In the genomic region with DNA sequence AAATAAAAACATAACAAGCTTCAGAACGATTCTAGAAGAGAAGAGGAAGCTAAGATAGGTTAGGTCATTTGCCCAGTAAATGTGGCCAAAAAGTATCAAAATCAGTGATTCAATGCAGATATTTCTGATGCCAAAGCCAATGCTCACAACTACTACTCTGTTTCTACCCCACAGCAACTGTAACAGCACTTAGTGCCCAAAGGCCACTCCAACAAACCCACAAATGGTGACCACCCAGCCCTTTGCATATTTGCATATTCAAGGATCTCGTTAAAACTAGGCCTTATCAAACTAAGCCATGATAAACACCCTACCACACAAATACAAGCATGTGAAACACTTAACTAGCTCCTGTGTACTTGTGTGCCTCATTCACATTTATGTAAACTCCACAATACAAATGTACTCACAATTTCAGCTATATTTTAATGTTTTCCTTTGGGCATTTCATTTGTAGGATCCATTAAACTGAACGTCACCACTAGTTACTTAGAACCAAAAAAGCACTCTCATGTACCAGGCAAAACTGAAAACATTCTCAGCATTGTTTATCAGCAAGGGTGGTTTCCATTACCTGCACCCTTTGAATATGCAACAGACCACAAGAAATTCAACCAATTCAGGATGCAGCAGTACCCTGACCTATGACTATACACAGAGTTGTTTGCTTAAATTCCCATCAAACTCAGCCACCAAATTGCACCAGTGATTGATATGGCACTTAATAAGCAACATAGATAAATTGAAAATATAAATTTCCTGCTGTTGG, we compare ENCODE assay signal across 19 cellular contexts.
DNase-seq lines count a peak whose midpoint lies in the region; ATAC-seq and TF ChIP-seq lines count a peak whose summit lies in the region.
"Had no signal": no experiment of that assay in that cellular context is flagged by ENCODE, and none has a peak within 500 bp of the region (broad histone marks: within the 10 kb centered on the region; RNA-seq: fewer than 3 reads in every experiment).

No MANE protein-coding gene starts in this region.

- no peaks in the 10 kb centered on the region for H3K4me1 ChIP-seq in CD8-positive, alpha-beta T cell (ENCODE audit: insufficient read depth, low read length)
- H3K4me1 ChIP-seq: body of pancreas, parathyroid adenoma, spleen had no signal

- intact Hi-C loops in CD8-positive, alpha-beta T cell (cut with DNase I, micrococcal nuclease) = no loop called here
- intact Hi-C loops in activated T-helper 1 cell treated with anti-CD3 and anti-CD28 coated beads, Interleukin-12 subunit alpha, Interleukin-12 subunit beta, Interleukin-2, Interleukin-4 antibody, amounts not matched to agents 30 ng/mL and 10 ng/mL and 1 ng/mL, durations not matched to agents 14 hours and 24 hours and 36 hours (cut with micrococcal nuclease) = loop anchor here (2.0 kb wide), 2 partner anchors 21 to 27 kb away; no protein-coding TSS in a partner anchor

- no peak overlapping the region for H3K27ac Mint-ChIP-seq in CD8-positive, alpha-beta T cell
- H3K27ac Mint-ChIP-seq in activated T-helper 1 cell treated with anti-CD3 and anti-CD28 coated beads, Interleukin-12 subunit alpha, Interleukin-12 subunit beta, Interleukin-2, Interleukin-4 antibody, amounts not matched to agents 30 ng/mL and 10 ng/mL and 1 ng/mL, durations not matched to agents 14 hours and 24 hours and 36 hours = peak overlapping the region; percentile 56

- H3K27me3 ChIP-seq in CD8-positive, alpha-beta T cell (ENCODE audit: insufficient read depth, low read length) = no peaks in the 10 kb centered on the region
- H3K27me3 ChIP-seq: body of pancreas, hepatocyte, MG63, spleen had no signal

- POLR2A ChIA-PET in CD8-positive, alpha-beta T cell (lab: Charles Lee) = interaction anchor here (1.2 kb wide), 1 partner anchor 22 kb away, joined by 3 read pairs; no protein-coding TSS in a partner anchor

- no peak overlapping the region for H3K4me3 ChIP-seq in CD8-positive, alpha-beta T cell (ENCODE audit: low read depth, low read length)
- H3K4me3 ChIP-seq: body of pancreas, hepatocyte, MG63, spleen had no signal

- H3K4me3 Mint-ChIP-seq in CD8-positive, alpha-beta T cell = no peak overlapping the region
- H3K4me3 Mint-ChIP-seq in activated T-helper 1 cell treated with anti-CD3 and anti-CD28 coated beads, Interleukin-12 subunit alpha, Interleukin-12 subunit beta, Interleukin-2, Interleukin-4 antibody, amounts not matched to agents 30 ng/mL and 10 ng/mL and 1 ng/mL, durations not matched to agents 14 hours and 24 hours and 36 hours = no peak overlapping the region

- no peaks in the 10 kb centered on the region for H3K27me3 Mint-ChIP-seq in CD8-positive, alpha-beta T cell (ENCODE audit: low read depth)
- no peaks in the 10 kb centered on the region for H3K27me3 Mint-ChIP-seq in activated T-helper 1 cell treated with anti-CD3 and anti-CD28 coated beads, Interleukin-12 subunit alpha, Interleukin-12 subunit beta, Interleukin-2, Interleukin-4 antibody, amounts not matched to agents 30 ng/mL and 10 ng/mL and 1 ng/mL, durations not matched to agents 14 hours and 24 hours and 36 hours (ENCODE audit: insufficient read depth)

- H3K36me3 Mint-ChIP-seq in CD8-positive, alpha-beta T cell = no peaks in the 10 kb centered on the region
- peaks cover 9% of the 10 kb centered on the region for H3K36me3 Mint-ChIP-seq in activated T-helper 1 cell treated with anti-CD3 and anti-CD28 coated beads, Interleukin-12 subunit alpha, Interleukin-12 subunit beta, Interleukin-2, Interleukin-4 antibody, amounts not matched to agents 30 ng/mL and 10 ng/mL and 1 ng/mL, durations not matched to agents 14 hours and 24 hours and 36 hours (ENCODE audit: low read depth)

- H3K9me3 ChIP-seq in CD8-positive, alpha-beta T cell (ENCODE audit: low read length) = no peaks in the 10 kb centered on the region
- H3K9me3 ChIP-seq: body of pancreas, MG63 had no signal

- ATAC-seq in CD8-positive, alpha-beta T cell = peak; percentile 52
- ATAC-seq in GM18520 (IDR thresholded peaks at IDR 0.05; ENCODE audit: unreplicated experiment) (peak; percentile 64), HG02884 (IDR thresholded peaks at IDR 0.05; ENCODE audit: unreplicated experiment) (peak; percentile 71), GM21381 (IDR thresholded peaks at IDR 0.05; ENCODE audit: unreplicated experiment) (no peak), GM21619 (IDR thresholded peaks at IDR 0.05; ENCODE audit: unreplicated experiment) (no peak)
- ATAC-seq: body of pancreas, left colon had no signal

- H3K9me3 Mint-ChIP-seq in CD8-positive, alpha-beta T cell = peaks cover 11% of the 10 kb centered on the region
- peaks cover 21% of the 10 kb centered on the region for H3K9me3 Mint-ChIP-seq in activated T-helper 1 cell treated with anti-CD3 and anti-CD28 coated beads, Interleukin-12 subunit alpha, Interleukin-12 subunit beta, Interleukin-2, Interleukin-4 antibody, amounts not matched to agents 30 ng/mL and 10 ng/mL and 1 ng/mL, durations not matched to agents 14 hours and 24 hours and 36 hours

- no peak overlapping the region for H3K27ac ChIP-seq in CD8-positive, alpha-beta T cell (ENCODE audit: low read depth, low read length)
- H3K27ac ChIP-seq: body of pancreas, hepatocyte, parathyroid adenoma, spleen had no signal

- peaks cover 12% of the 10 kb centered on the region for H3K4me1 Mint-ChIP-seq in CD8-positive, alpha-beta T cell (ENCODE audit: low read depth)
- H3K4me1 Mint-ChIP-seq in activated T-helper 1 cell treated with anti-CD3 and anti-CD28 coated beads, Interleukin-12 subunit alpha, Interleukin-12 subunit beta, Interleukin-2, Interleukin-4 antibody, amounts not matched to agents 30 ng/mL and 10 ng/mL and 1 ng/mL, durations not matched to agents 14 hours and 24 hours and 36 hours (ENCODE audit: low read depth) = peaks cover 15% of the 10 kb centered on the region

- CTCF ChIA-PET in CD8-positive, alpha-beta T cell (lab: Charles Lee) = no interaction called here

- TF ChIP-seq CTCF in CD8-positive, alpha-beta T cell (IDR thresholded peaks at IDR 0.05) = no peak

- no peaks in the 10 kb centered on the region for H3K36me3 ChIP-seq in CD8-positive, alpha-beta T cell (ENCODE audit: insufficient read depth, low read length)
- H3K36me3 ChIP-seq: MG63, spleen had no signal

- DNase-seq in CD8-positive, alpha-beta T cell = no peak
- DNase-seq in activated T-helper 1 cell treated with anti-CD3 and anti-CD28 coated beads, Interleukin-12 subunit alpha, Interleukin-12 subunit beta, Interleukin-2, Interleukin-4 antibody, amounts not matched to agents 30 ng/mL and 10 ng/mL and 1 ng/mL, durations not matched to agents 14 hours and 24 hours and 36 hours (ENCODE audit: low spot score) = peak; percentile 21
- no peak for DNase-seq in dermis blood vessel endothelial cell
- DNase-seq in stimulated activated CD4-positive, alpha-beta T cell treated with anti-CD3 and anti-CD28 coated beads, Interleukin-4, amount 100 ng/mL, for 4 hours = no peak
- DNase-seq: activated CD4-positive, alpha-beta T cell treated with anti-CD3 and anti-CD28 coated beads for 1 hour; activated effector memory CD4-positive, alpha-beta T cell treated with Interleukin-2 at 50 U/mL for 16 hours; body of pancreas; H7; left colon; MG63; NCI-H2107; NK-92 treated with Interleukin-12 subunit alpha and Interleukin-12 subunit beta, amount 100 ng/mL, for 24 hours; spleen had no signal

Comparison
In these comparisons a context has a peak if more than half of its experiments do, and no peak if none do; other contexts are left out.
1. ATAC-seq: peak in CD8-positive, alpha-beta T cell (single experiment), GM18520 (single experiment) and HG02884 (single experiment); none in GM21381 (single experiment) and GM21619 (single experiment).